29 cellular contexts compared by ENCODE assay signal in genomic region chr16:64397042-64397441, GRCh38.
DNase-seq lines count a peak whose midpoint lies in the region; ATAC-seq and TF ChIP-seq lines count a peak whose summit lies in the region.
"Had no signal": no experiment of that assay in that cellular context is flagged by ENCODE, and none has a peak within 500 bp of the region (broad histone marks: within the 10 kb centered on the region; RNA-seq: fewer than 3 reads in every experiment).

No MANE protein-coding gene starts in this region.

- intact Hi-C loops in PC-3 (cut with micrococcal nuclease), result no loop called here

- peak overlapping the region; percentile 62; the same call in 1 of the 2 replicates for H3K27ac ChIP-seq in PC-3 (ENCODE audit: low read length)
- H3K27ac ChIP-seq in osteoblast (ENCODE audit: low read depth, low read length), result no peak overlapping the region
- no peak overlapping the region for H3K27ac ChIP-seq in suprapubic skin
- H3K27ac ChIP-seq: neutrophil, right lobe of liver, SK-N-MC, stomach, thyroid gland, uterus had no signal

- BruUV-seq in PC-3 (replicated peaks; lab: Mats Ljungman, UMichigan), result no TSS peak

- H3K4me3 ChIP-seq in PC-3 (ENCODE audit: low read length), result no peak overlapping the region
- H3K4me3 ChIP-seq in choroid plexus epithelial cell (ENCODE audit: low read depth, low read length), result no peak overlapping the region
- no peak overlapping the region for H3K4me3 ChIP-seq in osteoblast (ENCODE audit: insufficient read depth, low read length)
- H3K4me3 ChIP-seq in suprapubic skin, result no peak overlapping the region
- H3K4me3 ChIP-seq: right lobe of liver, SK-N-MC, stomach, thyroid gland, uterus had no signal

- TF ChIP-seq EP300 in suprapubic skin (IDR thresholded peaks at IDR 0.05), result no peak

- WGBS in suprapubic skin, result 92% methylated on average over 3 of the region's 3 CpGs

- no peak for ATAC-seq in PC-3
- ATAC-seq: activated CD4-positive, CD25-positive, alpha-beta regulatory T cell treated with anti-CD3 and anti-CD28 coated beads, Interleukin-2, amount 50 U/mL, for 24 hours; HCT116; right lobe of liver had no signal

- no peak for TF ChIP-seq CTCF in PC-3 (conservative IDR thresholded peaks at IDR 0.05; ENCODE audit: low read depth, low read length)
- no peak for TF ChIP-seq CTCF in choroid plexus epithelial cell (conservative IDR thresholded peaks at IDR 0.05; ENCODE audit: low read depth, low read length)
- TF ChIP-seq CTCF in osteoblast (IDR thresholded peaks at IDR 0.05; ENCODE audit: extremely low read depth, low read depth, low read length), result no peak
- no peak for TF ChIP-seq CTCF in suprapubic skin (IDR thresholded peaks at IDR 0.05)

- no peaks in the 10 kb centered on the region for H4K20me1 ChIP-seq in PC-3 (ENCODE audit: low read length)
- no peaks in the 10 kb centered on the region for H4K20me1 ChIP-seq in osteoblast (ENCODE audit: insufficient read depth, low read length)

- peak; percentile 58 for DNase-seq in EL
- peak; percentile 57 for DNase-seq in PC-3
- peak; percentile 33 for DNase-seq in choroid plexus epithelial cell (ENCODE audit: low read depth)
- peak; percentile 62 for DNase-seq in kidney tubule cell (ENCODE audit: low spot score)
- no peak for DNase-seq in osteoblast (ENCODE audit: insufficient read length, low spot score, missing footprints)
- DNase-seq in suprapubic skin (ENCODE audit: low spot score in 2 of 2), result no peak
- DNase-seq in DMS53 treated with DMSO at 0.1 percent for 48 hours (lab: John Stamatoyannopoulos, UW; ENCODE audit: unreplicated experiment), result no peak
- DNase-seq in RPMI8226, result no peak
- DNase-seq: ACHN; activated CD4-positive, alpha-beta T cell treated with anti-CD3 and anti-CD28 coated beads, Interleukin-2, amount 50 U/mL, for 4 hours; activated naive CD4-positive, alpha-beta T cell treated with Interleukin-2 at 50 U/mL for 16 hours; BE2C; CD8-positive, alpha-beta memory T cell; islet precursor cell; midbrain; naive B cell; NCI-H1048; NCI-H1694 treated with DMSO at 0.1 percent for 48 hours; NCI-H510A; right lobe of liver; stimulated activated CD4-positive, alpha-beta T cell treated with anti-CD3 and anti-CD28 coated beads, Interleukin-12 subunit alpha, Interleukin-12 subunit beta, amount 100 ng/mL, for 4 hours; stimulated activated CD4-positive, alpha-beta T cell treated with anti-CD3 and anti-CD28 coated beads, Interleukin-2, amount 100 ng/mL, for 48 hours; stomach; thyroid gland; uterus had no signal

- H3K79me2 ChIP-seq in PC-3 (ENCODE audit: low read length), result no peaks in the 10 kb centered on the region
- H3K79me2 ChIP-seq in osteoblast (ENCODE audit: insufficient read depth, low read length), result no peaks in the 10 kb centered on the region

- no peaks in the 10 kb centered on the region for H3K9me2 ChIP-seq in PC-3 (replicated peaks; ENCODE audit: low read length)

- H3K27me3 ChIP-seq in PC-3 (ENCODE audit: low read length) (no peaks in the 10 kb centered on the region), osteoblast (ENCODE audit: insufficient read depth, low read length) (no peaks in the 10 kb centered on the region), suprapubic skin (no peaks in the 10 kb centered on the region)
- H3K27me3 ChIP-seq: BE2C, neutrophil, right lobe of liver, stomach, thyroid gland, uterus had no signal

- H3K9ac ChIP-seq in PC-3 (ENCODE audit: low read length), result no peak overlapping the region

- no peak overlapping the region for H2AFZ ChIP-seq in PC-3 (ENCODE audit: low read length)
- no peak overlapping the region for H2AFZ ChIP-seq in osteoblast (ENCODE audit: low read length)

- TF ChIP-seq POLR2A in suprapubic skin (IDR thresholded peaks at IDR 0.05), result no peak

- CTCF ChIA-PET in PC-3 (lab: Charles Lee), result no interaction called here

- POLR2A ChIA-PET in PC-3 (lab: Charles Lee; ENCODE audit: unreplicated experiment), result no interaction called here

- H3K9me3 ChIP-seq in PC-3 (ENCODE audit: low read length) (no peaks in the 10 kb centered on the region), osteoblast (ENCODE audit: low read depth, low read length) (no peaks in the 10 kb centered on the region), suprapubic skin (no peaks in the 10 kb centered on the region)
- H3K9me3 ChIP-seq: BE2C, neutrophil, right lobe of liver, stomach, thyroid gland, uterus had no signal

- H3K36me3 ChIP-seq in PC-3 (ENCODE audit: low read depth, low read length) (no peaks in the 10 kb centered on the region), osteoblast (ENCODE audit: insufficient read depth, low read length) (no peaks in the 10 kb centered on the region), suprapubic skin (no peaks in the 10 kb centered on the region)
- H3K36me3 ChIP-seq: BE2C, neutrophil, right lobe of liver, stomach, thyroid gland, uterus had no signal

- H3K4me1 ChIP-seq in PC-3 (ENCODE audit: insufficient read depth, low read length) (peaks cover 36% of the 10 kb centered on the region), osteoblast (ENCODE audit: insufficient read depth, low read length) (peaks cover 31% of the 10 kb centered on the region), suprapubic skin (no peaks in the 10 kb centered on the region)
- H3K4me1 ChIP-seq: BE2C, right lobe of liver, stomach, uterus had no signal

- no peaks in the 10 kb centered on the region for H3F3A ChIP-seq in PC-3 (ENCODE audit: low read length, unreplicated experiment)

- H3K4me2 ChIP-seq in PC-3 (ENCODE audit: low read length) (no peak overlapping the region; the same call in 1 of the 2 replicates), osteoblast (ENCODE audit: insufficient read depth, low read length) (no peak overlapping the region)

Comparison
In these comparisons a context has a peak if more than half of its experiments do, and no peak if none do; other contexts are left out.
1. DNase-seq: peak in EL (single experiment), PC-3 (single experiment), choroid plexus epithelial cell (single experiment) and kidney tubule cell (single experiment); none in osteoblast (single experiment), suprapubic skin (0 of 2), DMS53 treated with DMSO at 0.1 percent for 48 hours (single experiment) and RPMI8226 (single experiment).